In genomic region chr13:48573213-48573612, GRCh38 we compare ENCODE assay signal across 18 cellular contexts. TPM values are rescaled to one million over a fixed set of nuclear protein-coding genes. Genes with fewer than 3 reads are reported as not detected.
DNase-seq lines count a peak whose midpoint lies in the region; ATAC-seq, FAIRE-seq and TF ChIP-seq lines count a peak whose summit lies in the region.
"Had no signal": no experiment of that assay in that cellular context is flagged by ENCODE, and none has a peak within 500 bp of the region (broad histone marks: within the 10 kb centered on the region; RNA-seq: fewer than 3 reads in every experiment).

No MANE protein-coding gene starts in this region.

- peak overlapping the region; percentile 47; the same call in 1 of the 2 replicates for H2AFZ ChIP-seq in OCI-LY7 (ENCODE audit: low read length)

- TF ChIP-seq EP300 in sigmoid colon (IDR thresholded peaks at IDR 0.05) (no peak), transverse colon (IDR thresholded peaks at IDR 0.05; ENCODE audit: low read depth) (no peak)

- in situ Hi-C loops in transverse colon (cut with MboI; ENCODE audit: low pct_ligation_motif_present in 1 of 4, low pct_unique_long_range_greater_than_20kb in 1 of 4, low sequenced_read_pairs in 3 of 4) = loop anchor here in 1 of 4 donors (10.0 kb wide), 1 partner anchor 448 kb away; no protein-coding TSS in a partner anchor

- H3K27ac ChIP-seq in OCI-LY7 (ENCODE audit: low read depth, low read length, poor library complexity, severe bottlenecking) = no peak overlapping the region
- peak overlapping the region; percentile 65 to 91 (median 82) for H3K27ac ChIP-seq in esophagus squamous epithelium
- peak overlapping the region in 3 of 4 donors; percentile 14 to 75 (median 35) for H3K27ac ChIP-seq in sigmoid colon
- H3K27ac ChIP-seq in transverse colon = peak overlapping the region in 2 of 4 donors; percentile 12 to 22
- H3K27ac ChIP-seq: C4-2B, SJSA1 had no signal

- no peak overlapping the region for H3K4me3 ChIP-seq in OCI-LY7 (ENCODE audit: low read depth, low read length, poor library complexity, severe bottlenecking)
- no peak overlapping the region for H3K4me3 ChIP-seq in esophagus squamous epithelium
- no peak overlapping the region for H3K4me3 ChIP-seq in sigmoid colon
- H3K4me3 ChIP-seq in transverse colon = no peak overlapping the region
- H3K4me3 ChIP-seq: body of pancreas, SJSA1 had no signal

- no peak for ATAC-seq in HG02571 (IDR thresholded peaks at IDR 0.05; ENCODE audit: unreplicated experiment)
- ATAC-seq: body of pancreas, HCT116 had no signal

- H3K4me2 ChIP-seq in OCI-LY7 (ENCODE audit: low read length) = peak overlapping the region; percentile 44; the same call in 1 of the 2 replicates

- no peaks in the 10 kb centered on the region for H3K9me2 ChIP-seq in OCI-LY7 (ENCODE audit: insufficient read depth, low read length)

- DNase-seq in GM18507 (ENCODE audit: extremely low spot score, insufficient read length, low read depth) (no peak), OCI-LY7 (ENCODE audit: low spot score) (no peak), esophagus squamous epithelium (lab: John Stamatoyannopoulos, UW) (no peak), sigmoid colon (no peak), transverse colon (no peak)
- no peak for DNase-seq in activated CD4-positive, CD25-positive, alpha-beta regulatory T cell (lab: John Stamatoyannopoulos, UW)
- DNase-seq: activated naive CD4-positive, alpha-beta T cell treated with Interleukin-2 at 50 U/mL for 16 hours; body of pancreas; effector CD4-positive, alpha-beta T cell; EL; foreskin fibroblast; NCI-H1417 treated with DMSO at 0.1 percent for 48 hours; NCI-H2227 treated with DMSO at 0.1 percent for 48 hours had no signal

- H3K4me1 ChIP-seq in OCI-LY7 (ENCODE audit: insufficient read depth, low read length, poor library complexity, severe bottlenecking) (peaks cover 63% of the 10 kb centered on the region), esophagus squamous epithelium (peaks cover 54 to 99% (median 59%) of the 10 kb centered on the region in 3 donors), sigmoid colon (peaks cover 0 to 30% (median 14%) of the 10 kb centered on the region in 4 donors), transverse colon (peaks cover 0 to 29% (median 5%) of the 10 kb centered on the region in 4 donors)
- H3K4me1 ChIP-seq: SJSA1 had no signal

- peak; percentile 60 for FAIRE-seq in GM18507 (lab: Jason Lieb, UNC)
- FAIRE-seq: TTC549 had no signal

- H3K9me3 ChIP-seq in OCI-LY7 (ENCODE audit: low read length) (no peaks in the 10 kb centered on the region), esophagus squamous epithelium (no peaks in the 10 kb centered on the region), sigmoid colon (no peaks in the 10 kb centered on the region), transverse colon (no peaks in the 10 kb centered on the region)
- H3K9me3 ChIP-seq: body of pancreas, SJSA1 had no signal

- no peaks in the 10 kb centered on the region for H4K20me1 ChIP-seq in OCI-LY7 (ENCODE audit: insufficient read depth, low read length)

- 63 to 65% methylated on average over 7 of the region's 7 CpGs for WGBS in esophagus squamous epithelium, 2 donors
- WGBS in sigmoid colon, 2 donors = 78 to 86% methylated on average over 7 of the region's 7 CpGs
- 78 to 88% methylated on average over 5 to 7 of the region's 7 CpGs for WGBS in transverse colon (ENCODE audit: low coverage in 1 of 2), 2 donors

- TF ChIP-seq POLR2A in esophagus squamous epithelium (IDR thresholded peaks at IDR 0.05) (no peak), sigmoid colon (IDR thresholded peaks at IDR 0.05) (no peak), transverse colon (IDR thresholded peaks at IDR 0.05) (no peak)

- no peaks in the 10 kb centered on the region for H3K27me3 ChIP-seq in esophagus squamous epithelium
- no peaks in the 10 kb centered on the region for H3K27me3 ChIP-seq in sigmoid colon
- no peaks in the 10 kb centered on the region for H3K27me3 ChIP-seq in transverse colon
- H3K27me3 ChIP-seq: body of pancreas, SJSA1 had no signal

- intact Hi-C loops in OCI-LY7 (cut with micrococcal nuclease; ENCODE audit: unreplicated experiment) (loop anchor here (10.0 kb wide), 1 partner anchor 1052 kb away; the partner anchor contains the start of gene ARL11), esophagus squamous epithelium (cut with DNase I) (loop anchor here (10.0 kb wide), 3 partner anchors 68 to 338 kb away; partner anchors contain the start of gene ITM2B), sigmoid colon (cut with DNase I) (loop anchor here (5.0 kb wide), 1 partner anchor 341 kb away; the partner anchor contains the start of gene ITM2B), transverse colon (cut with DNase I; ENCODE audit: low total_unique reads) (no loop called here)

- BruUV-seq in OCI-LY7 (replicated peaks; lab: Mats Ljungman, UMichigan) = no TSS peak

- H3K36me3 ChIP-seq in OCI-LY7 (ENCODE audit: insufficient read depth, low read length) = no peaks in the 10 kb centered on the region
- H3K36me3 ChIP-seq in esophagus squamous epithelium = no peaks in the 10 kb centered on the region
- H3K36me3 ChIP-seq in sigmoid colon = no peaks in the 10 kb centered on the region
- H3K36me3 ChIP-seq in transverse colon = no peaks in the 10 kb centered on the region
- H3K36me3 ChIP-seq: SJSA1 had no signal

- TF ChIP-seq CTCF in OCI-LY7 (conservative IDR thresholded peaks at IDR 0.05; ENCODE audit: low read length) (no peak), esophagus squamous epithelium (IDR thresholded peaks at IDR 0.05) (no peak), sigmoid colon (IDR thresholded peaks at IDR 0.05) (no peak), transverse colon (IDR thresholded peaks at IDR 0.05) (no peak)

- CTCF ChIA-PET in OCI-LY7 (lab: Charles Lee; ENCODE audit: unreplicated experiment) = interaction anchor here (0.8 kb wide), 1 partner anchor 10 kb away, joined by 4 read pairs; no protein-coding TSS in a partner anchor

- POLR2A ChIA-PET in OCI-LY7 (lab: Charles Lee) = interaction anchor here (0.5 to 2.1 kb wide), 5 partner anchors 9 to 581 kb away, joined by 3 to 9 read pairs (median 5); partner anchors contain the start of gene RCBTB2

- H3K79me2 ChIP-seq in OCI-LY7 (ENCODE audit: insufficient read depth, low read depth, low read length) = no peaks in the 10 kb centered on the region

RNA-seq across cellular contexts. Expression of gene RCBTB2, which starts 40.3 kb away (rescaled TPM):
- 4.4 and 9.0 TPM in 2 replicates for total RNA-seq in OCI-LY7 (2014; rRNA removed; shearing (Covaris generic))
- total RNA-seq in OCI-LY7 (2022) (7.2 and 7.3 TPM in 2 replicates), esophagus squamous epithelium (10 to 100 TPM in 3 of 4 donors, 1 to 10 TPM in 1; 8.1 to 24.7 (median 14.9) TPM), sigmoid colon (10 to 100 TPM in 3 of 4 donors, 1 to 10 TPM in 1; 8.6 to 21.9 (median 14.9) TPM), transverse colon (1 to 10 TPM; 5.2 to 8.1 (median 6.1) TPM)
- polyA plus RNA-seq in sigmoid colon = 1 to 10 TPM; 4.2 to 9.9 (median 4.8) TPM
